In the genomic region with DNA sequence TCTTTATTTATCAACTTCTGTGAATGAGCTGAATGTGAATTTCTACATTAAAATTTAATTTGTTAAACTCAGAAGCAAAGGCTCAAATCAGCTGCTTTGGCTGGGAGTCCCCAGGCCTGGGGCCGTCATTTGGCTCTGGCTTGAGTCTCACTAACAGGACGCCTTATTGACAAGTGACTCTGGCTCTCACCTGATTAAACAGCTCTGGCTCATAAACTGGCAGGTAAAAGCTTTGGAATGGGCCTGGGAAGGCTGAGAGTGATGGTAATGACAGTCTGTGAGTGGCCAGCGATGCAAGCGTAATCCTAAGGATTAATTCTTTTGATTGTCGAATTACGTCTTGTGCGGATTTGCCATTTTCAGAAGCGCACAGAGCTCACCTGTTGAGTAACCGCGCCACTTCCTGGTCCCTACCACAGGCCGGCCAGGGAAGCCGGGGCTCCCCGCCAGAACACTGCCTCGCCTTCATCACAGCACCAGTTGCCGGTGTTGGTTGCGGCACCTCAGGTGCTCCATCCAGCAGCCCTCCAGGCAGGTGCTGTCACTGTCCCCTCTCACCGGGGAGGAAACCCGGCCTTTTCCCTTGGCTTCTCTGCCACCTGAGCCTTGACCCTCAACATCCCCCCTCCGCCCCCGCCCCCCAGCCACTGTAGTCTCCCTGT, we compare ENCODE assay signal across 21 cellular contexts.
"Had no signal": no experiment of that assay in that cellular context is flagged by ENCODE, and none has a peak within 500 bp of the region (broad histone marks: within the 10 kb centered on the region; RNA-seq: fewer than 3 reads in every experiment).

No MANE protein-coding gene starts in this region.

- ATAC-seq: activated CD4-positive, CD25-positive, alpha-beta regulatory T cell treated with anti-CD3 and anti-CD28 coated beads, Interleukin-2, amount 50 U/mL, for 24 hours; activated CD8-positive, alpha-beta T cell treated with anti-CD3 and anti-CD28 coated beads for 36 hours; activated T-cell treated with anti-CD3 and anti-CD28 coated beads, Interleukin-2, amount 50 U/mL, for 72 hours; T-helper 17 cell had no signal

- DNase-seq: activated CD4-positive, alpha-beta T cell treated with anti-CD3 and anti-CD28 coated beads for 4 hours; activated CD8-positive, alpha-beta memory T cell treated with anti-CD3 and anti-CD28 coated beads, Interleukin-2, amount 50 U/mL, for 4 hours; activated CD8-positive, alpha-beta T cell treated with anti-CD3 and anti-CD28 coated beads for 36 hours; activated naive CD4-positive, alpha-beta T cell treated with anti-CD3 and anti-CD28 coated beads, Interleukin-2, amount 50 U/mL, for 16 hours; activated naive CD8-positive, alpha-beta T cell treated with anti-CD3 and anti-CD28 coated beads, Interleukin-2, amount 10 ng/mL, durations not matched to agents 7 days and 5 days; activated T-cell treated with anti-CD3 and anti-CD28 coated beads, Interleukin-2, amount 50 U/mL, for 72 hours; adrenal gland; anterior cingulate cortex; cerebellar nuclear complex; Kasumi-1; NCI-H1048; NCI-H146; NCI-H187 treated with DMSO at 0.1 percent for 48 hours; NCI-H2081 treated with DMSO at 0.1 percent for 48 hours; NCI-H446; NCI-H524; NCI-H748 treated with DMSO at 0.1 percent for 48 hours; SIG-M5; T-helper 17 cell had no signal

- H3K4me3 ChIP-seq: adrenal gland had no signal

- H3K36me3 ChIP-seq: adrenal gland had no signal

- H3K27me3 ChIP-seq: adrenal gland had no signal

- H3K9me3 ChIP-seq: adrenal gland had no signal

- H3K4me1 ChIP-seq: adrenal gland had no signal

- H3K27ac ChIP-seq: adrenal gland, VCaP had no signal
